Comparison of ENCODE assay signal across 13 cellular contexts in genomic region chr13:44810067-44810840, GRCh38.
A peak's percentile ranks its signal among the peaks of the same experiment; 100 is the strongest.
DNase-seq lines count a peak whose midpoint lies in the region; TF ChIP-seq lines count a peak whose summit lies in the region.
"Had no signal": no experiment of that assay in that cellular context is flagged by ENCODE, and none has a peak within 500 bp of the region (broad histone marks: within the 10 kb centered on the region; RNA-seq: fewer than 3 reads in every experiment).

No MANE protein-coding gene starts in this region.

- 81 to 94% methylated on average over 3 to 5 of the region's 5 CpGs for WGBS in endodermal cell (ENCODE audit: insufficient coverage in 1 of 2, insufficient read length in 1 of 2), 2 experiments

- no peak overlapping the region for H3K27ac Mint-ChIP-seq in MCF 10A (ENCODE audit: low read depth, unreplicated experiment)
- peak overlapping the region; percentile 50 for H3K27ac Mint-ChIP-seq in type B pancreatic cell
- H3K27ac Mint-ChIP-seq in endodermal cell: no peak overlapping the region
- H3K27ac Mint-ChIP-seq: CD14-positive monocyte, GM23338 had no signal

- H3K9me3 Mint-ChIP-seq in MCF 10A (ENCODE audit: unreplicated experiment) (no peaks in the 10 kb centered on the region), type B pancreatic cell (no peaks in the 10 kb centered on the region), endodermal cell (no peaks in the 10 kb centered on the region)
- H3K9me3 Mint-ChIP-seq: CD14-positive monocyte, GM23338 had no signal

- H3K36me3 Mint-ChIP-seq in MCF 10A (ENCODE audit: insufficient read depth, unreplicated experiment) (no peaks in the 10 kb centered on the region), type B pancreatic cell (no peaks in the 10 kb centered on the region), endodermal cell (ENCODE audit: low read depth) (no peaks in the 10 kb centered on the region)
- H3K36me3 Mint-ChIP-seq: CD14-positive monocyte had no signal

- no TSS peak for BruUV-seq in MCF 10A (replicated peaks; lab: Mats Ljungman, UMichigan)

- POLR2A ChIA-PET in MCF 10A (lab: Yijun Ruan, JAX): interaction anchor here (0.8 to 1.1 kb wide), 2 partner anchors 9 to 10 kb away, joined by 3 read pairs; no protein-coding TSS in a partner anchor

- TF ChIP-seq POLR2A in breast epithelium (IDR thresholded peaks at IDR 0.05): no peak
- TF ChIP-seq POLR2A in erythroblast (IDR thresholded peaks at IDR 0.05; ENCODE audit: low read length): no peak

- no peaks in the 10 kb centered on the region for H3K4me1 ChIP-seq in breast epithelium
- H3K4me1 ChIP-seq in endodermal cell (ENCODE audit: control insufficient read depth, insufficient read depth, low read length): no peaks in the 10 kb centered on the region

- CTCF ChIA-PET in MCF 10A (lab: Yijun Ruan, JAX): interaction anchor here (0.5 to 0.7 kb wide), 3 partner anchors 63 to 589 kb away, joined by 3 read pairs; no protein-coding TSS in a partner anchor

- H3K4me3 Mint-ChIP-seq in MCF 10A (ENCODE audit: unreplicated experiment) (no peak overlapping the region), type B pancreatic cell (no peak overlapping the region), endodermal cell (no peak overlapping the region)
- H3K4me3 Mint-ChIP-seq: CD14-positive monocyte, GM23338 had no signal

- no peak overlapping the region for H3K27ac ChIP-seq in breast epithelium
- H3K27ac ChIP-seq in endodermal cell (ENCODE audit: low read depth, low read length): no peak overlapping the region

- H3K27me3 ChIP-seq in breast epithelium: no peaks in the 10 kb centered on the region
- H3K27me3 ChIP-seq in endodermal cell (ENCODE audit: control insufficient read depth, insufficient read depth, low read length, poor library complexity, severe bottlenecking): no peaks in the 10 kb centered on the region

- intact Hi-C loops in MCF 10A (cut with micrococcal nuclease): no loop called here
- intact Hi-C loops in breast epithelium (cut with DNase I; ENCODE audit: low total_unique reads): no loop called here

- H3K9ac ChIP-seq in endodermal cell (ENCODE audit: extremely low read depth, low read length, poor library complexity, severe bottlenecking): no peak overlapping the region

- H3K4me3 ChIP-seq in breast epithelium: no peak overlapping the region
- no peak overlapping the region for H3K4me3 ChIP-seq in endodermal cell (ENCODE audit: low read length)
- H3K4me3 ChIP-seq: GM23338 had no signal

- TF ChIP-seq CTCF in MCF 10A (IDR thresholded peaks at IDR 0.05; ENCODE audit: unreplicated experiment) (no peak), breast epithelium (IDR thresholded peaks at IDR 0.05) (no peak), type B pancreatic cell (conservative IDR thresholded peaks at IDR 0.05) (no peak), endodermal cell (conservative IDR thresholded peaks at IDR 0.05) (no peak)

- no peaks in the 10 kb centered on the region for H3K36me3 ChIP-seq in breast epithelium
- no peaks in the 10 kb centered on the region for H3K36me3 ChIP-seq in endodermal cell (ENCODE audit: control insufficient read depth, insufficient read depth, low read length)

- peaks cover 34% of the 10 kb centered on the region for H3K4me1 Mint-ChIP-seq in MCF 10A (ENCODE audit: insufficient read depth, unreplicated experiment)
- H3K4me1 Mint-ChIP-seq in type B pancreatic cell (ENCODE audit: unreplicated experiment): peaks cover 9% of the 10 kb centered on the region
- H3K4me1 Mint-ChIP-seq in endodermal cell: peaks cover 4% of the 10 kb centered on the region

- H3K9me3 ChIP-seq in breast epithelium: no peaks in the 10 kb centered on the region
- H3K9me3 ChIP-seq in endodermal cell (ENCODE audit: control insufficient read depth, low read length): no peaks in the 10 kb centered on the region

- DNase-seq in MCF 10A (ENCODE audit: unreplicated experiment) (peak; percentile 30), breast epithelium (ENCODE audit: low spot score in 2 of 2) (no peak), NCI-H2171 treated with DMSO at 0.1 percent for 48 hours (lab: John Stamatoyannopoulos, UW) (peak; percentile 56), erythroblast (lab: John Stamatoyannopoulos, UW) (peak; percentile 15 to 47), type B pancreatic cell (ENCODE audit: extremely low spot score, unreplicated experiment) (no peak), NCI-H526 treated with DMSO at 0.1 percent for 48 hours (lab: John Stamatoyannopoulos, UW) (no peak), endodermal cell (no peak)
- DNase-seq in activated naive CD4-positive, alpha-beta T cell treated with Interleukin-2 at 50 U/mL for 16 hours: no peak
- DNase-seq: activated T-cell treated with anti-CD3 and anti-CD28 coated beads, Interleukin-2, amount 50 U/mL, for 1 hour; dermis blood vessel endothelial cell; NCI-H2107 had no signal

- no peaks in the 10 kb centered on the region for H3K27me3 Mint-ChIP-seq in MCF 10A (ENCODE audit: insufficient read depth, unreplicated experiment)
- H3K27me3 Mint-ChIP-seq in type B pancreatic cell: no peaks in the 10 kb centered on the region
- H3K27me3 Mint-ChIP-seq in endodermal cell (ENCODE audit: insufficient read depth): no peaks in the 10 kb centered on the region

Comparison
In these comparisons a context has a peak if more than half of its experiments do, and no peak if none do; other contexts are left out.
1. DNase-seq: peak in MCF 10A (single experiment), NCI-H2171 treated with DMSO at 0.1 percent for 48 hours (single experiment) and erythroblast (2 of 2); none in breast epithelium (0 of 2), type B pancreatic cell (single experiment), NCI-H526 treated with DMSO at 0.1 percent for 48 hours (single experiment), endodermal cell (single experiment) and activated naive CD4-positive, alpha-beta T cell treated with Interleukin-2 at 50 U/mL for 16 hours (single experiment).